ENCODE assay signal across 1 cellular context in genomic region chr12:10223208-10223607, GRCh38.
TF ChIP-seq lines count a peak whose summit lies in the region.

No MANE protein-coding gene starts in this region.

TF ChIP-seq in A549, 52 proteins besides CTCF, POLR2A, EP300 and RAD21 (continued from another document):
- TF ChIP-seq ELK1 (IDR thresholded peaks at IDR 0.05; ENCODE audit: low read depth, low read length) (no peak), HOXB13 (CRISPR knock-in tag; IDR thresholded peaks at IDR 0.05; ENCODE audit: low read depth) (no peak)
